19 cellular contexts compared by ENCODE assay signal in genomic region chr4:177093964-177094363, GRCh38.
DNase-seq lines count a peak whose midpoint lies in the region; ATAC-seq and TF ChIP-seq lines count a peak whose summit lies in the region.
"Had no signal": no experiment of that assay in that cellular context is flagged by ENCODE, and none has a peak within 500 bp of the region (broad histone marks: within the 10 kb centered on the region; RNA-seq: fewer than 3 reads in every experiment).

No MANE protein-coding gene starts in this region.

- no peaks in the 10 kb centered on the region for H3K9me3 ChIP-seq in GM23248 (ENCODE audit: low read depth)
- no peaks in the 10 kb centered on the region for H3K9me3 ChIP-seq in adipocyte (ENCODE audit: control insufficient read depth, low read length)
- H3K9me3 ChIP-seq in osteoblast (ENCODE audit: low read depth, low read length), result no peaks in the 10 kb centered on the region
- H3K9me3 ChIP-seq: A549, Caco-2 had no signal

- no peaks in the 10 kb centered on the region for H3K4me1 Mint-ChIP-seq in activated CD4-positive, alpha-beta T cell treated with anti-CD3 and anti-CD28 coated beads for 36 hours
- no peaks in the 10 kb centered on the region for H3K4me1 Mint-ChIP-seq in natural killer cell
- H3K4me1 Mint-ChIP-seq: IgD-negative memory B cell had no signal

- 88 to 96% methylated on average over 1 of the region's 1 CpG for WGBS in GM23248 (ENCODE audit: low coverage in 1 of 2, low lambda C conversion rate in 2 of 2, missing lambda C conversion rate in 2 of 2), 2 experiments

- DNase-seq in GM23248, result no peak
- peak; percentile 40 for DNase-seq in NCI-H69 (lab: John Stamatoyannopoulos, UW)
- peak; percentile 8 for DNase-seq in adipocyte (ENCODE audit: low read depth)
- DNase-seq in osteoblast (ENCODE audit: insufficient read length, low spot score, missing footprints), result no peak
- DNase-seq in activated CD4-positive, alpha-beta T cell treated with anti-CD3 and anti-CD28 coated beads for 36 hours, result no peak
- no peak for DNase-seq in natural killer cell
- DNase-seq in NCI-H748 treated with DMSO at 0.1 percent for 48 hours (lab: John Stamatoyannopoulos, UW), result no peak
- no peak for DNase-seq in NCI-H2107 (lab: John Stamatoyannopoulos, UW)
- DNase-seq: AML-193, Caco-2, MV-4-11, NCI-H1436, NCI-H2029 treated with DMSO at 0.1 percent for 48 hours, NCI-H510A treated with DMSO at 0.1 percent for 48 hours, PC-3, T-helper 1 cell had no signal

- H3K79me2 ChIP-seq in GM23248 (ENCODE audit: insufficient read depth) (no peaks in the 10 kb centered on the region), osteoblast (ENCODE audit: insufficient read depth, low read length) (no peaks in the 10 kb centered on the region)

- no peaks in the 10 kb centered on the region for H3K9me2 ChIP-seq in GM23248 (ENCODE audit: insufficient read depth)

- no peaks in the 10 kb centered on the region for H3K27me3 Mint-ChIP-seq in activated CD4-positive, alpha-beta T cell treated with anti-CD3 and anti-CD28 coated beads for 36 hours
- H3K27me3 Mint-ChIP-seq in natural killer cell (ENCODE audit: low read depth in 2 of 2), result no peaks in the 10 kb centered on the region
- H3K27me3 Mint-ChIP-seq: IgD-negative memory B cell had no signal

- no peaks in the 10 kb centered on the region for H3K9me3 Mint-ChIP-seq in activated CD4-positive, alpha-beta T cell treated with anti-CD3 and anti-CD28 coated beads for 36 hours (ENCODE audit: low read depth)
- peaks cover 3% of the 10 kb centered on the region in 2 donors for H3K9me3 Mint-ChIP-seq in natural killer cell

- H3K4me2 ChIP-seq in GM23248 (ENCODE audit: unreplicated experiment), result no peak overlapping the region
- H3K4me2 ChIP-seq in osteoblast (ENCODE audit: insufficient read depth, low read length), result no peak overlapping the region
- H3K4me2 ChIP-seq: A549 had no signal

- no peak overlapping the region for H3K27ac Mint-ChIP-seq in activated CD4-positive, alpha-beta T cell treated with anti-CD3 and anti-CD28 coated beads for 36 hours
- H3K27ac Mint-ChIP-seq in natural killer cell, result no peak overlapping the region
- H3K27ac Mint-ChIP-seq: IgD-negative memory B cell had no signal

- CTCF ChIA-PET in activated CD4-positive, alpha-beta T cell treated with anti-CD3 and anti-CD28 coated beads for 36 hours (lab: Charles Lee), result no interaction called here

- intact Hi-C loops in activated CD4-positive, alpha-beta T cell treated with anti-CD3 and anti-CD28 coated beads for 36 hours (cut with DNase I, micrococcal nuclease), result no loop called here
- intact Hi-C loops in natural killer cell (cut with micrococcal nuclease), result no loop called here

- peaks cover under 1% of the 10 kb centered on the region; the same call in 1 of the 2 replicates for H3K4me1 ChIP-seq in GM23248 (ENCODE audit: insufficient read depth)
- H3K4me1 ChIP-seq in adipocyte (ENCODE audit: control insufficient read depth, insufficient read depth, low read length), result peaks cover 3% of the 10 kb centered on the region
- no peaks in the 10 kb centered on the region for H3K4me1 ChIP-seq in osteoblast (ENCODE audit: insufficient read depth, low read length)
- H3K4me1 ChIP-seq: A549, Caco-2 had no signal

- H3K4me3 ChIP-seq in GM23248 (no peak overlapping the region), adipocyte (ENCODE audit: low read length) (no peak overlapping the region), osteoblast (ENCODE audit: insufficient read depth, low read length) (no peak overlapping the region)
- H3K4me3 ChIP-seq: A549 had no signal

- H3K36me3 ChIP-seq in GM23248 (ENCODE audit: low read depth) (no peaks in the 10 kb centered on the region), adipocyte (ENCODE audit: control insufficient read depth, insufficient read depth, low read length, severe bottlenecking) (no peaks in the 10 kb centered on the region), osteoblast (ENCODE audit: insufficient read depth, low read length) (no peaks in the 10 kb centered on the region)

- H2AFZ ChIP-seq in GM23248, result peak overlapping the region; percentile 23; the same call in 1 of the 2 replicates
- peak overlapping the region; percentile 1 for H2AFZ ChIP-seq in osteoblast (ENCODE audit: low read length)

- in situ Hi-C loops in GM23248 (cut with MboI), result no loop called here

- H3K27me3 ChIP-seq in GM23248 (replicated peaks; ENCODE audit: insufficient read depth) (no peaks in the 10 kb centered on the region), adipocyte (replicated peaks; ENCODE audit: control insufficient read depth, insufficient read depth, low read length) (no peaks in the 10 kb centered on the region), osteoblast (ENCODE audit: insufficient read depth, low read length) (no peaks in the 10 kb centered on the region)

- H3K9ac ChIP-seq in GM23248 (no peak overlapping the region), adipocyte (ENCODE audit: low read length) (no peak overlapping the region)

- no peak for ATAC-seq in activated CD4-positive, alpha-beta T cell treated with anti-CD3 and anti-CD28 coated beads for 36 hours
- no peak for ATAC-seq in natural killer cell
- ATAC-seq: A549, HCT116, PC-3 had no signal

- H3K27ac ChIP-seq in GM23248 (no peak overlapping the region), osteoblast (ENCODE audit: low read depth, low read length) (no peak overlapping the region)
- H3K27ac ChIP-seq: A549 had no signal

- H4K20me1 ChIP-seq in GM23248 (ENCODE audit: insufficient read depth) (no peaks in the 10 kb centered on the region), osteoblast (ENCODE audit: insufficient read depth, low read length) (no peaks in the 10 kb centered on the region)

- H3K4me3 Mint-ChIP-seq in activated CD4-positive, alpha-beta T cell treated with anti-CD3 and anti-CD28 coated beads for 36 hours, result no peak overlapping the region
- no peak overlapping the region for H3K4me3 Mint-ChIP-seq in natural killer cell
- H3K4me3 Mint-ChIP-seq: IgD-negative memory B cell had no signal

- no peak for TF ChIP-seq CTCF in osteoblast (IDR thresholded peaks at IDR 0.05; ENCODE audit: extremely low read depth, low read depth, low read length)
- no peak for TF ChIP-seq CTCF in natural killer cell (IDR thresholded peaks at IDR 0.05)

- POLR2A ChIA-PET in activated CD4-positive, alpha-beta T cell treated with anti-CD3 and anti-CD28 coated beads for 36 hours (lab: Charles Lee), result no interaction called here

- no peaks in the 10 kb centered on the region for H3K36me3 Mint-ChIP-seq in activated CD4-positive, alpha-beta T cell treated with anti-CD3 and anti-CD28 coated beads for 36 hours (ENCODE audit: low read depth)
- no peaks in the 10 kb centered on the region for H3K36me3 Mint-ChIP-seq in natural killer cell
- H3K36me3 Mint-ChIP-seq: IgD-negative memory B cell had no signal

- H3F3A ChIP-seq in GM23248 (ENCODE audit: insufficient read depth), result no peaks in the 10 kb centered on the region

Comparison
In these comparisons a context has a peak if more than half of its experiments do, and no peak if none do; other contexts are left out.
1. DNase-seq: peak in NCI-H69 (single experiment) and adipocyte (single experiment); none in GM23248 (single experiment), osteoblast (single experiment), activated CD4-positive, alpha-beta T cell treated with anti-CD3 and anti-CD28 coated beads for 36 hours (single experiment), natural killer cell (single experiment), NCI-H748 treated with DMSO at 0.1 percent for 48 hours (single experiment) and NCI-H2107 (single experiment).